2 cellular contexts compared by ENCODE assay signal in genomic region chr2:30147715-30148611, GRCh38.
TF ChIP-seq lines count a peak whose summit lies in the region.

No MANE protein-coding gene starts in this region.

TF ChIP-seq in GM23338, 12 proteins besides CTCF, POLR2A, EP300 and RAD21:
- TF ChIP-seq, protein P1, sequence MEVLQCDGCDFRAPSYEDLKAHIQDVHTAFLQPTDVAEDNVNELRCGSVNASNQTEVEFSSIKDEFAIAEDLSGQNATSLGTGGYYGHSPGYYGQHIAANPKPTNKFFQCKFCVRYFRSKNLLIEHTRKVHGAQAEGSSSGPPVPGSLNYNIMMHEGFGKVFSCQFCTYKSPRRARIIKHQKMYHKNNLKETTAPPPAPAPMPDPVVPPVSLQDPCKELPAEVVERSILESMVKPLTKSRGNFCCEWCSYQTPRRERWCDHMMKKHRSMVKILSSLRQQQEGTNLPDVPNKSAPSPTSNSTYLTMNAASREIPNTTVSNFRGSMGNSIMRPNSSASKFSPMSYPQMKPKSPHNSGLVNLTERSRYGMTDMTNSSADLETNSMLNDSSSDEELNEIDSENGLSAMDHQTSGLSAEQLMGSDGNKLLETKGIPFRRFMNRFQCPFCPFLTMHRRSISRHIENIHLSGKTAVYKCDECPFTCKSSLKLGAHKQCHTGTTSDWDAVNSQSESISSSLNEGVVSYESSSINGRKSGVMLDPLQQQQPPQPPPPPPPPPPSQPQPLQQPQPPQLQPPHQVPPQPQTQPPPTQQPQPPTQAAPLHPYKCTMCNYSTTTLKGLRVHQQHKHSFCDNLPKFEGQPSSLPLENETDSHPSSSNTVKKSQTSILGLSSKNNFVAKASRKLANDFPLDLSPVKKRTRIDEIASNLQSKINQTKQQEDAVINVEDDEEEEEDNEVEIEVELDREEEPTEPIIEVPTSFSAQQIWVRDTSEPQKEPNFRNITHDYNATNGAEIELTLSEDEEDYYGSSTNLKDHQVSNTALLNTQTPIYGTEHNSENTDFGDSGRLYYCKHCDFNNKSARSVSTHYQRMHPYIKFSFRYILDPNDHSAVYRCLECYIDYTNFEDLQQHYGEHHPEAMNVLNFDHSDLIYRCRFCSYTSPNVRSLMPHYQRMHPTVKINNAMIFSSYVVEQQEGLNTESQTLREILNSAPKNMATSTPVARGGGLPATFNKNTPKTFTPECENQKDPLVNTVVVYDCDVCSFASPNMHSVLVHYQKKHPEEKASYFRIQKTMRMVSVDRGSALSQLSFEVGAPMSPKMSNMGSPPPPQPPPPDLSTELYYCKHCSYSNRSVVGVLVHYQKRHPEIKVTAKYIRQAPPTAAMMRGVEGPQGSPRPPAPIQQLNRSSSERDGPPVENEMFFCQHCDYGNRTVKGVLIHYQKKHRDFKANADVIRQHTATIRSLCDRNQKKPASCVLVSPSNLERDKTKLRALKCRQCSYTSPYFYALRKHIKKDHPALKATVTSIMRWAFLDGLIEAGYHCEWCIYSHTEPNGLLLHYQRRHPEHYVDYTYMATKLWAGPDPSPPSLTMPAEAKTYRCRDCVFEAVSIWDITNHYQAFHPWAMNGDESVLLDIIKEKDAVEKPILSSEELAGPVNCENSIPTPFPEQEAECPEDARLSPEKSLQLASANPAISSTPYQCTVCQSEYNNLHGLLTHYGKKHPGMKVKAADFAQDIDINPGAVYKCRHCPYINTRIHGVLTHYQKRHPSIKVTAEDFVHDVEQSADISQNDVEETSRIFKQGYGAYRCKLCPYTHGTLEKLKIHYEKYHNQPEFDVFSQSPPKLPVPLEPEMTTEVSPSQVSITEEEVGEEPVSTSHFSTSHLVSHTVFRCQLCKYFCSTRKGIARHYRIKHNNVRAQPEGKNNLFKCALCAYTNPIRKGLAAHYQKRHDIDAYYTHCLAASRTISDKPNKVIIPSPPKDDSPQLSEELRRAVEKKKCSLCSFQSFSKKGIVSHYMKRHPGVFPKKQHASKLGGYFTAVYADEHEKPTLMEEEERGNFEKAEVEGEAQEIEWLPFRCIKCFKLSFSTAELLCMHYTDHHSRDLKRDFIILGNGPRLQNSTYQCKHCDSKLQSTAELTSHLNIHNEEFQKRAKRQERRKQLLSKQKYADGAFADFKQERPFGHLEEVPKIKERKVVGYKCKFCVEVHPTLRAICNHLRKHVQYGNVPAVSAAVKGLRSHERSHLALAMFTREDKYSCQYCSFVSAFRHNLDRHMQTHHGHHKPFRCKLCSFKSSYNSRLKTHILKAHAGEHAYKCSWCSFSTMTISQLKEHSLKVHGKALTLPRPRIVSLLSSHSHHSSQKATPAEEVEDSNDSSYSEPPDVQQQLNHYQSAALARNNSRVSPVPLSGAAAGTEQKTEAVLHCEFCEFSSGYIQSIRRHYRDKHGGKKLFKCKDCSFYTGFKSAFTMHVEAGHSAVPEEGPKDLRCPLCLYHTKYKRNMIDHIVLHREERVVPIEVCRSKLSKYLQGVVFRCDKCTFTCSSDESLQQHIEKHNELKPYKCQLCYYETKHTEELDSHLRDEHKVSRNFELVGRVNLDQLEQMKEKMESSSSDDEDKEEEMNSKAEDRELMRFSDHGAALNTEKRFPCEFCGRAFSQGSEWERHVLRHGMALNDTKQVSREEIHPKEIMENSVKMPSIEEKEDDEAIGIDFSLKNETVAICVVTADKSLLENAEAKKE (CRISPR knock-in tag; IDR thresholded peaks at IDR 0.05), result no peak
- TF ChIP-seq CREB1 (CRISPR knock-in tag; IDR thresholded peaks at IDR 0.05; ENCODE audit: low read depth) (no peak), POLR2AphosphoS5 (IDR thresholded peaks at IDR 0.05; ENCODE audit: low read depth) (0 out of 2 replicates have a peak, but pooled peaks have one; percentile 42), ZNF114 (CRISPR knock-in tag; IDR thresholded peaks at IDR 0.05) (no peak), JUNB (IDR thresholded peaks at IDR 0.05; ENCODE audit: unreplicated experiment) (no peak), EZH2phosphoT487 (IDR thresholded peaks at IDR 0.05; ENCODE audit: unreplicated experiment) (no peak), ZNF331 (CRISPR knock-in tag; IDR thresholded peaks at IDR 0.05; ENCODE audit: low read depth) (no peak)
TF ChIP-seq in GM23338: peak in this region for 1.

TF ChIP-seq in GM12878, 131 proteins besides CTCF, POLR2A, EP300 and RAD21 (continued from another document and continues in another):
- no peak for TF ChIP-seq E2F4 (IDR thresholded peaks at IDR 0.05; ENCODE audit: low read depth, low read length)
- 0 out of 2 replicates have a peak, but pooled peaks have one; percentile 29 for TF ChIP-seq ZNF24 (IDR thresholded peaks at IDR 0.05)
- TF ChIP-seq EZH2 (IDR thresholded peaks at IDR 0.05; ENCODE audit: borderline replicate concordance, control insufficient read depth, low read depth, low read length), result no peak
- no peak for TF ChIP-seq MEF2A (IDR thresholded peaks at IDR 0.05; ENCODE audit: insufficient read depth, low read depth, low read length)
- TF ChIP-seq, protein P2, sequence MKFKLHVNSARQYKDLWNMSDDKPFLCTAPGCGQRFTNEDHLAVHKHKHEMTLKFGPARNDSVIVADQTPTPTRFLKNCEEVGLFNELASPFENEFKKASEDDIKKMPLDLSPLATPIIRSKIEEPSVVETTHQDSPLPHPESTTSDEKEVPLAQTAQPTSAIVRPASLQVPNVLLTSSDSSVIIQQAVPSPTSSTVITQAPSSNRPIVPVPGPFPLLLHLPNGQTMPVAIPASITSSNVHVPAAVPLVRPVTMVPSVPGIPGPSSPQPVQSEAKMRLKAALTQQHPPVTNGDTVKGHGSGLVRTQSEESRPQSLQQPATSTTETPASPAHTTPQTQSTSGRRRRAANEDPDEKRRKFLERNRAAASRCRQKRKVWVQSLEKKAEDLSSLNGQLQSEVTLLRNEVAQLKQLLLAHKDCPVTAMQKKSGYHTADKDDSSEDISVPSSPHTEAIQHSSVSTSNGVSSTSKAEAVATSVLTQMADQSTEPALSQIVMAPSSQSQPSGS (IDR thresholded peaks at IDR 0.05; ENCODE audit: low read length), result no peak
- peak in 1 of 2 experiments; percentile 50; a peak in 1 of 3 replicates for TF ChIP-seq EGR1 (IDR thresholded peaks at IDR 0.05; ENCODE audit: borderline replicate concordance in 1 of 2, low read depth in 2 of 2, low read length in 2 of 2)
- TF ChIP-seq, protein P3, sequence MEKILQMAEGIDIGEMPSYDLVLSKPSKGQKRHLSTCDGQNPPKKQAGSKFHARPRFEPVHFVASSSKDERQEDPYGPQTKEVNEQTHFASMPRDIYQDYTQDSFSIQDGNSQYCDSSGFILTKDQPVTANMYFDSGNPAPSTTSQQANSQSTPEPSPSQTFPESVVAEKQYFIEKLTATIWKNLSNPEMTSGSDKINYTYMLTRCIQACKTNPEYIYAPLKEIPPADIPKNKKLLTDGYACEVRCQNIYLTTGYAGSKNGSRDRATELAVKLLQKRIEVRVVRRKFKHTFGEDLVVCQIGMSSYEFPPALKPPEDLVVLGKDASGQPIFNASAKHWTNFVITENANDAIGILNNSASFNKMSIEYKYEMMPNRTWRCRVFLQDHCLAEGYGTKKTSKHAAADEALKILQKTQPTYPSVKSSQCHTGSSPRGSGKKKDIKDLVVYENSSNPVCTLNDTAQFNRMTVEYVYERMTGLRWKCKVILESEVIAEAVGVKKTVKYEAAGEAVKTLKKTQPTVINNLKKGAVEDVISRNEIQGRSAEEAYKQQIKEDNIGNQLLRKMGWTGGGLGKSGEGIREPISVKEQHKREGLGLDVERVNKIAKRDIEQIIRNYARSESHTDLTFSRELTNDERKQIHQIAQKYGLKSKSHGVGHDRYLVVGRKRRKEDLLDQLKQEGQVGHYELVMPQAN (conservative IDR thresholded peaks at IDR 0.05), result peak; percentile 86; the same call in 1 of the 2 replicates
- TF ChIP-seq REST (IDR thresholded peaks at IDR 0.05; ENCODE audit: low read depth, low read length), result no peak
- TF ChIP-seq NBN (IDR thresholded peaks at IDR 0.05), result no peak
- peak; percentile 66; the same call in 1 of the 2 replicates for TF ChIP-seq TAF1 (IDR thresholded peaks at IDR 0.05; ENCODE audit: borderline replicate concordance, low read depth, low read length)
- TF ChIP-seq STAT1 (conservative IDR thresholded peaks at IDR 0.05), result 0 out of 2 replicates have a peak, but pooled peaks have one; percentile 41
- TF ChIP-seq BACH1 (IDR thresholded peaks at IDR 0.05; ENCODE audit: borderline replicate concordance), result peak; percentile 47; the same call in 1 of the 2 replicates
- TF ChIP-seq JUND (IDR thresholded peaks at IDR 0.05; ENCODE audit: low read depth, low read length), result no peak
- TF ChIP-seq SPI1 (IDR thresholded peaks at IDR 0.05; ENCODE audit: borderline replicate concordance, insufficient read depth, low read depth, low read length), result peak; percentile 7; the same call in 1 of the 2 replicates
- TF ChIP-seq, protein P4, sequence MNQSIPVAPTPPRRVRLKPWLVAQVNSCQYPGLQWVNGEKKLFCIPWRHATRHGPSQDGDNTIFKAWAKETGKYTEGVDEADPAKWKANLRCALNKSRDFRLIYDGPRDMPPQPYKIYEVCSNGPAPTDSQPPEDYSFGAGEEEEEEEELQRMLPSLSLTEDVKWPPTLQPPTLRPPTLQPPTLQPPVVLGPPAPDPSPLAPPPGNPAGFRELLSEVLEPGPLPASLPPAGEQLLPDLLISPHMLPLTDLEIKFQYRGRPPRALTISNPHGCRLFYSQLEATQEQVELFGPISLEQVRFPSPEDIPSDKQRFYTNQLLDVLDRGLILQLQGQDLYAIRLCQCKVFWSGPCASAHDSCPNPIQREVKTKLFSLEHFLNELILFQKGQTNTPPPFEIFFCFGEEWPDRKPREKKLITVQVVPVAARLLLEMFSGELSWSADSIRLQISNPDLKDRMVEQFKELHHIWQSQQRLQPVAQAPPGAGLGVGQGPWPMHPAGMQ (IDR thresholded peaks at IDR 0.05; ENCODE audit: borderline replicate concordance), result no peak
- TF ChIP-seq MAX (IDR thresholded peaks at IDR 0.05; ENCODE audit: low read depth, low read length), result peak; percentile 43; the same call in 1 of the 2 replicates
- TF ChIP-seq, protein P5, sequence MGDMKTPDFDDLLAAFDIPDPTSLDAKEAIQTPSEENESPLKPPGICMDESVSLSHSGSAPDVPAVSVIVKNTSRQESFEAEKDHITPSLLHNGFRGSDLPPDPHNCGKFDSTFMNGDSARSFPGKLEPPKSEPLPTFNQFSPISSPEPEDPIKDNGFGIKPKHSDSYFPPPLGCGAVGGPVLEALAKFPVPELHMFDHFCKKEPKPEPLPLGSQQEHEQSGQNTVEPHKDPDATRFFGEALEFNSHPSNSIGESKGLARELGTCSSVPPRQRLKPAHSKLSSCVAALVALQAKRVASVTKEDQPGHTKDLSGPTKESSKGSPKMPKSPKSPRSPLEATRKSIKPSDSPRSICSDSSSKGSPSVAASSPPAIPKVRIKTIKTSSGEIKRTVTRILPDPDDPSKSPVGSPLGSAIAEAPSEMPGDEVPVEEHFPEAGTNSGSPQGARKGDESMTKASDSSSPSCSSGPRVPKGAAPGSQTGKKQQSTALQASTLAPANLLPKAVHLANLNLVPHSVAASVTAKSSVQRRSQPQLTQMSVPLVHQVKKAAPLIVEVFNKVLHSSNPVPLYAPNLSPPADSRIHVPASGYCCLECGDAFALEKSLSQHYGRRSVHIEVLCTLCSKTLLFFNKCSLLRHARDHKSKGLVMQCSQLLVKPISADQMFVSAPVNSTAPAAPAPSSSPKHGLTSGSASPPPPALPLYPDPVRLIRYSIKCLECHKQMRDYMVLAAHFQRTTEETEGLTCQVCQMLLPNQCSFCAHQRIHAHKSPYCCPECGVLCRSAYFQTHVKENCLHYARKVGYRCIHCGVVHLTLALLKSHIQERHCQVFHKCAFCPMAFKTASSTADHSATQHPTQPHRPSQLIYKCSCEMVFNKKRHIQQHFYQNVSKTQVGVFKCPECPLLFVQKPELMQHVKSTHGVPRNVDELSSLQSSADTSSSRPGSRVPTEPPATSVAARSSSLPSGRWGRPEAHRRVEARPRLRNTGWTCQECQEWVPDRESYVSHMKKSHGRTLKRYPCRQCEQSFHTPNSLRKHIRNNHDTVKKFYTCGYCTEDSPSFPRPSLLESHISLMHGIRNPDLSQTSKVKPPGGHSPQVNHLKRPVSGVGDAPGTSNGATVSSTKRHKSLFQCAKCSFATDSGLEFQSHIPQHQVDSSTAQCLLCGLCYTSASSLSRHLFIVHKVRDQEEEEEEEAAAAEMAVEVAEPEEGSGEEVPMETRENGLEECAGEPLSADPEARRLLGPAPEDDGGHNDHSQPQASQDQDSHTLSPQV (IDR thresholded peaks at IDR 0.05), result 0 out of 2 replicates have a peak, but pooled peaks have one; percentile 35
- no peak for TF ChIP-seq MYB (IDR thresholded peaks at IDR 0.05; ENCODE audit: borderline replicate concordance, low read depth, low read length)
- TF ChIP-seq KAT2A (conservative IDR thresholded peaks at IDR 0.05; ENCODE audit: control insufficient read depth, low read depth, low read length), result no peak
- 0 out of 2 replicates have a peak, but pooled peaks have one; percentile 40 for TF ChIP-seq PAX5 (IDR thresholded peaks at IDR 0.05; ENCODE audit: borderline replicate concordance, low read depth, low read length)
- no peak for TF ChIP-seq CREM (IDR thresholded peaks at IDR 0.05; ENCODE audit: low read depth)
- TF ChIP-seq ETV6 (conservative IDR thresholded peaks at IDR 0.05 in 1 of 2, IDR thresholded peaks at IDR 0.05 in 1 of 2; ENCODE audit: borderline replicate concordance in 1 of 2, low read depth in 1 of 2), result no peak
- TF ChIP-seq NR2C2 (IDR thresholded peaks at IDR 0.05; ENCODE audit: borderline replicate concordance, control insufficient read depth, insufficient read length, low read depth), result no peak
